Comparison of ENCODE assay signal across 17 cellular contexts in genomic region chr2:607709-608108, GRCh38.
DNase-seq lines count a peak whose midpoint lies in the region; ATAC-seq and TF ChIP-seq lines count a peak whose summit lies in the region.
"Had no signal": no experiment of that assay in that cellular context is flagged by ENCODE, and none has a peak within 500 bp of the region (broad histone marks: within the 10 kb centered on the region; RNA-seq: fewer than 3 reads in every experiment).

No MANE protein-coding gene starts in this region.

- H3K9me3 Mint-ChIP-seq in activated CD8-positive, alpha-beta memory T cell treated with anti-CD3 and anti-CD28 coated beads, Interleukin-2, amount 10 ng/mL, durations not matched to agents 7 days and 5 days (ENCODE audit: low read depth) = no peaks in the 10 kb centered on the region
- H3K9me3 Mint-ChIP-seq: CD8-positive, alpha-beta T cell had no signal

- TF ChIP-seq CTCF in coronary artery (IDR thresholded peaks at IDR 0.05) = no peak
- TF ChIP-seq CTCF in esophagus muscularis mucosa (IDR thresholded peaks at IDR 0.05) = no peak

- H3K27ac Mint-ChIP-seq in activated CD8-positive, alpha-beta memory T cell treated with anti-CD3 and anti-CD28 coated beads, Interleukin-2, amount 10 ng/mL, durations not matched to agents 7 days and 5 days = no peak overlapping the region
- H3K27ac Mint-ChIP-seq: B cell; CD4-positive, CD25-positive, alpha-beta regulatory T cell; CD8-positive, alpha-beta T cell; HFFc6 had no signal

- no peak for ATAC-seq in activated CD8-positive, alpha-beta memory T cell treated with anti-CD3 and anti-CD28 coated beads, Interleukin-2, amount 10 ng/mL, durations not matched to agents 7 days and 5 days
- no peak for ATAC-seq in left lobe of liver
- ATAC-seq: CD8-positive, alpha-beta T cell had no signal

- H3K36me3 ChIP-seq in esophagus muscularis mucosa = no peaks in the 10 kb centered on the region
- H3K36me3 ChIP-seq: BLaER1, HAP-1 had no signal

- CTCF ChIA-PET in activated CD8-positive, alpha-beta memory T cell treated with anti-CD3 and anti-CD28 coated beads, Interleukin-2, amount 10 ng/mL, durations not matched to agents 7 days and 5 days (lab: Charles Lee) = no interaction called here

- no peaks in the 10 kb centered on the region for H3K36me3 Mint-ChIP-seq in activated CD8-positive, alpha-beta memory T cell treated with anti-CD3 and anti-CD28 coated beads, Interleukin-2, amount 10 ng/mL, durations not matched to agents 7 days and 5 days
- H3K36me3 Mint-ChIP-seq: CD4-positive, CD25-positive, alpha-beta regulatory T cell; CD8-positive, alpha-beta T cell had no signal

- H3K4me3 ChIP-seq in coronary artery (no peak overlapping the region), esophagus muscularis mucosa (no peak overlapping the region)
- H3K4me3 ChIP-seq: BLaER1, HAP-1 had no signal

- H3K4me1 ChIP-seq in esophagus muscularis mucosa = no peaks in the 10 kb centered on the region
- H3K4me1 ChIP-seq: BLaER1, Caco-2, HAP-1 had no signal

- 82% methylated on average over 4 of the region's 4 CpGs for WGBS in esophagus muscularis mucosa

- peaks cover 0 to 15% (median 0%) of the 10 kb centered on the region in 4 donors for H3K27me3 ChIP-seq in esophagus muscularis mucosa
- H3K27me3 ChIP-seq: BLaER1 had no signal

- H3K4me3 Mint-ChIP-seq in activated CD8-positive, alpha-beta memory T cell treated with anti-CD3 and anti-CD28 coated beads, Interleukin-2, amount 10 ng/mL, durations not matched to agents 7 days and 5 days = no peak overlapping the region
- H3K4me3 Mint-ChIP-seq: B cell; CD4-positive, CD25-positive, alpha-beta regulatory T cell; CD8-positive, alpha-beta T cell; HFFc6 had no signal

- no peaks in the 10 kb centered on the region for H3K4me1 Mint-ChIP-seq in activated CD8-positive, alpha-beta memory T cell treated with anti-CD3 and anti-CD28 coated beads, Interleukin-2, amount 10 ng/mL, durations not matched to agents 7 days and 5 days
- H3K4me1 Mint-ChIP-seq: B cell had no signal

- intact Hi-C loops in esophagus muscularis mucosa (cut with DNase I) = no loop called here

- peaks cover 10% of the 10 kb centered on the region for H3K27me3 Mint-ChIP-seq in activated CD8-positive, alpha-beta memory T cell treated with anti-CD3 and anti-CD28 coated beads, Interleukin-2, amount 10 ng/mL, durations not matched to agents 7 days and 5 days

- TF ChIP-seq POLR2A in esophagus muscularis mucosa (IDR thresholded peaks at IDR 0.05; ENCODE audit: low read depth) = no peak

- peak; percentile 33 for DNase-seq in activated CD8-positive, alpha-beta memory T cell treated with anti-CD3 and anti-CD28 coated beads, Interleukin-2, amount 10 ng/mL, durations not matched to agents 7 days and 5 days
- no peak for DNase-seq in activated CD8-positive, alpha-beta memory T cell treated with anti-CD3 and anti-CD28 coated beads for 24 hours
- DNase-seq in coronary artery (ENCODE audit: low spot score) (peak; percentile 31), esophagus muscularis mucosa (ENCODE audit: extremely low spot score) (peak; percentile 53), left lobe of liver (ENCODE audit: low spot score) (no peak)
- DNase-seq in stimulated activated CD8-positive, alpha-beta memory T cell treated with anti-CD3 and anti-CD28 coated beads, Interleukin-4, amount 100 ng/mL, for 48 hours = peak; percentile 6
- DNase-seq: Caco-2; CD4-positive, CD25-positive, alpha-beta regulatory T cell; DMS153; DND-41; GOT3; HFFc6 had no signal

- TF ChIP-seq EP300 in esophagus muscularis mucosa (IDR thresholded peaks at IDR 0.05) = no peak

- H3K27ac ChIP-seq in coronary artery (no peak overlapping the region), esophagus muscularis mucosa (replicated peaks in 1 of 4) (no peak overlapping the region)
- H3K27ac ChIP-seq: BLaER1, C4-2B had no signal

- H3K9me3 ChIP-seq in esophagus muscularis mucosa = no peaks in the 10 kb centered on the region
- H3K9me3 ChIP-seq: BLaER1, HAP-1 had no signal

Comparison
In these comparisons a context has a peak if more than half of its experiments do, and no peak if none do; other contexts are left out.
1. DNase-seq: peak in activated CD8-positive, alpha-beta memory T cell treated with anti-CD3 and anti-CD28 coated beads, Interleukin-2, amount 10 ng/mL, durations not matched to agents 7 days and 5 days (single experiment), coronary artery (single experiment), esophagus muscularis mucosa (single experiment) and stimulated activated CD8-positive, alpha-beta memory T cell treated with anti-CD3 and anti-CD28 coated beads, Interleukin-4, amount 100 ng/mL, for 48 hours (single experiment); none in activated CD8-positive, alpha-beta memory T cell treated with anti-CD3 and anti-CD28 coated beads for 24 hours (single experiment) and left lobe of liver (single experiment).